In genomic region chr14:54338696-54339317, GRCh38 we compare ENCODE assay signal across 9 cellular contexts. TPM values are rescaled to one million over a fixed set of nuclear protein-coding genes. Genes with fewer than 3 reads are reported as not detected.
A peak's percentile ranks its signal among the peaks of the same experiment; 100 is the strongest.
DNase-seq lines count a peak whose midpoint lies in the region; TF ChIP-seq lines count a peak whose summit lies in the region.
"Had no signal": no experiment of that assay in that cellular context is flagged by ENCODE, and none has a peak within 500 bp of the region (broad histone marks: within the 10 kb centered on the region; RNA-seq: fewer than 3 reads in every experiment).

No MANE protein-coding gene starts in this region.

- H3K4me1 ChIP-seq in adrenal gland (replicated peaks in 1 of 2) (no peaks in the 10 kb centered on the region), neuronal stem cell (ENCODE audit: control insufficient read depth in 2 of 2, insufficient read depth in 1 of 2, low read depth in 1 of 2, low read length in 2 of 2) (peaks cover 7 to 14% of the 10 kb centered on the region in 2 donors)

- no peak overlapping the region for H2AFZ ChIP-seq in neuronal stem cell (ENCODE audit: low read length)

- H3K27ac Mint-ChIP-seq in progenitor cell of endocrine pancreas, result no peak overlapping the region

- no peak overlapping the region for H3K4me3 Mint-ChIP-seq in progenitor cell of endocrine pancreas (ENCODE audit: low read depth)

- H2BK120ac ChIP-seq in neuronal stem cell (ENCODE audit: low read depth, low read length), result no peak overlapping the region

- no peaks in the 10 kb centered on the region for H3K79me1 ChIP-seq in neuronal stem cell (ENCODE audit: low read depth, low read length)

- intact Hi-C loops in adrenal gland (cut with DNase I), result no loop called here

- H3K9me3 ChIP-seq in adrenal gland (replicated peaks in 1 of 3), result no peaks in the 10 kb centered on the region
- H3K9me3 ChIP-seq in neuronal stem cell (replicated peaks in 1 of 2; ENCODE audit: control insufficient read depth in 2 of 2, insufficient read depth in 1 of 2, low read depth in 1 of 2, low read length in 2 of 2), result no peaks in the 10 kb centered on the region

- no peaks in the 10 kb centered on the region for H3K27me3 ChIP-seq in adrenal gland
- no peaks in the 10 kb centered on the region for H3K27me3 ChIP-seq in neuronal stem cell (ENCODE audit: control insufficient read depth in 3 of 3, insufficient read depth in 3 of 3, low read depth in 1 of 3, low read length in 3 of 3)

- H3K18ac ChIP-seq in neuronal stem cell (ENCODE audit: low read length), result no peak overlapping the region

- no peak overlapping the region for H3K9ac ChIP-seq in neuronal stem cell (ENCODE audit: low read depth, low read length, poor library complexity)

- no peak overlapping the region for H2AK5ac ChIP-seq in neuronal stem cell (ENCODE audit: low read depth, low read length)

- no peak for DNase-seq in GM12864 (ENCODE audit: low read depth)
- DNase-seq in NCI-H446 (lab: John Stamatoyannopoulos, UW), result peak; percentile 20 to 69
- peak; percentile 63 for DNase-seq in epithelial cell of esophagus (ENCODE audit: low read depth)
- DNase-seq in progenitor cell of endocrine pancreas (ENCODE audit: low spot score, unreplicated experiment), result no peak
- no peak for DNase-seq in adrenal gland
- DNase-seq in neuronal stem cell (ENCODE audit: low spot score), result no peak
- no peak for DNase-seq in activated CD8-positive, alpha-beta memory T cell treated with anti-CD3 and anti-CD28 coated beads, Interleukin-2, amount 50 U/mL, for 4 hours
- no peak for DNase-seq in SHP77 treated with DMSO at 0.1 percent for 48 hours (lab: John Stamatoyannopoulos, UW)
- DNase-seq: caudate nucleus had no signal

- no peak overlapping the region for H3K4ac ChIP-seq in neuronal stem cell (ENCODE audit: low read length)

- H3K27me3 Mint-ChIP-seq in progenitor cell of endocrine pancreas, result peaks cover 16% of the 10 kb centered on the region

- H3K23ac ChIP-seq in neuronal stem cell (ENCODE audit: low read depth, low read length, poor library complexity), result no peak overlapping the region

- H3K4me2 ChIP-seq in neuronal stem cell (ENCODE audit: insufficient read depth, low read length, poor library complexity, severe bottlenecking), result no peak overlapping the region

- no peak overlapping the region for H2BK5ac ChIP-seq in neuronal stem cell (ENCODE audit: low read length)

- H3K36me3 ChIP-seq in adrenal gland (replicated peaks in 1 of 2) (no peaks in the 10 kb centered on the region), neuronal stem cell (replicated peaks in 1 of 2; ENCODE audit: control insufficient read depth in 2 of 2, insufficient read depth in 2 of 2, low read length in 2 of 2) (no peaks in the 10 kb centered on the region)

- 53 to 62% (median 58%) methylated on average over 6 of the region's 6 CpGs for WGBS in adrenal gland, 4 donors
- WGBS in neuronal stem cell (ENCODE audit: extremely low coverage in 2 of 2, insufficient read length in 2 of 2, insufficient replicate concordance in 1 of 2), 2 donors, result no CpG with 5 or more reads among the region's 6 CpGs

- H4K8ac ChIP-seq in neuronal stem cell (ENCODE audit: low read depth, low read length), result no peak overlapping the region

- no peak overlapping the region for H2BK12ac ChIP-seq in neuronal stem cell (ENCODE audit: low read length)

- no peak overlapping the region for H3K4me3 ChIP-seq in GM12864 (ENCODE audit: low read depth, low read length)
- no peak overlapping the region for H3K4me3 ChIP-seq in epithelial cell of esophagus (ENCODE audit: low read length)
- no peak overlapping the region for H3K4me3 ChIP-seq in adrenal gland
- H3K4me3 ChIP-seq in neuronal stem cell (ENCODE audit: low read length in 2 of 2), result no peak overlapping the region

- H3K27ac ChIP-seq in adrenal gland, result no peak overlapping the region
- no peak overlapping the region for H3K27ac ChIP-seq in neuronal stem cell (replicated peaks; ENCODE audit: low read length)

- peaks cover 7% of the 10 kb centered on the region for H3K4me1 Mint-ChIP-seq in progenitor cell of endocrine pancreas (ENCODE audit: low read depth)

- H3K9me3 Mint-ChIP-seq in progenitor cell of endocrine pancreas (ENCODE audit: low read depth), result no peaks in the 10 kb centered on the region

- H2BK15ac ChIP-seq in neuronal stem cell (ENCODE audit: low read length), result no peak overlapping the region

- no peak for TF ChIP-seq POLR2A in adrenal gland (IDR thresholded peaks at IDR 0.05)

- no peaks in the 10 kb centered on the region for H3K36me3 Mint-ChIP-seq in progenitor cell of endocrine pancreas (ENCODE audit: insufficient read depth)

- H4K91ac ChIP-seq in neuronal stem cell (ENCODE audit: low read depth, low read length, poor library complexity), result no peak overlapping the region

- TF ChIP-seq CTCF in GM12864 (IDR thresholded peaks at IDR 0.05; ENCODE audit: low read depth, low read length, missing control alignments) (peak; percentile 32), epithelial cell of esophagus (IDR thresholded peaks at IDR 0.05; ENCODE audit: insufficient read depth, low read depth, low read length, missing control alignments) (peak; percentile 75), progenitor cell of endocrine pancreas (IDR thresholded peaks at IDR 0.05; ENCODE audit: unreplicated experiment) (peak; percentile 50), adrenal gland (IDR thresholded peaks at IDR 0.05) (peak in 3 of 6 experiments; percentile 12 to 22 (median 18))

- H3K14ac ChIP-seq in neuronal stem cell (ENCODE audit: low read length), result no peak overlapping the region

RNA-seq across cellular contexts. Expression of gene CDKN3, which starts 58.0 kb away (rescaled TPM):
- total RNA-seq in progenitor cell of endocrine pancreas (20.2 and 20.5 TPM in 2 replicates), adrenal gland (1 to 10 TPM in 4 of 8 donors, under 1 TPM in 3, not detected in 1; 0.46 to 3.5 (median 1.7) TPM)
- 1 to 10 TPM; 1.3 to 6.6 (median 2.4) TPM for polyA plus RNA-seq in adrenal gland
- 95.8 TPM for polyA plus RNA-seq in neuronal stem cell (2013, experiment 1 of 2)
- 96.2 TPM for polyA plus RNA-seq in neuronal stem cell (2013, experiment 2 of 2)

Comparison
In these comparisons a context has a peak if more than half of its experiments do, and no peak if none do; other contexts are left out.
1. DNase-seq: peak in NCI-H446 (2 of 2) and epithelial cell of esophagus (single experiment); none in GM12864 (single experiment), progenitor cell of endocrine pancreas (single experiment), adrenal gland (0 of 7), neuronal stem cell (single experiment), activated CD8-positive, alpha-beta memory T cell treated with anti-CD3 and anti-CD28 coated beads, Interleukin-2, amount 50 U/mL, for 4 hours (single experiment) and SHP77 treated with DMSO at 0.1 percent for 48 hours (single experiment).